8 cellular contexts compared by ENCODE assay signal in the genomic region with DNA sequence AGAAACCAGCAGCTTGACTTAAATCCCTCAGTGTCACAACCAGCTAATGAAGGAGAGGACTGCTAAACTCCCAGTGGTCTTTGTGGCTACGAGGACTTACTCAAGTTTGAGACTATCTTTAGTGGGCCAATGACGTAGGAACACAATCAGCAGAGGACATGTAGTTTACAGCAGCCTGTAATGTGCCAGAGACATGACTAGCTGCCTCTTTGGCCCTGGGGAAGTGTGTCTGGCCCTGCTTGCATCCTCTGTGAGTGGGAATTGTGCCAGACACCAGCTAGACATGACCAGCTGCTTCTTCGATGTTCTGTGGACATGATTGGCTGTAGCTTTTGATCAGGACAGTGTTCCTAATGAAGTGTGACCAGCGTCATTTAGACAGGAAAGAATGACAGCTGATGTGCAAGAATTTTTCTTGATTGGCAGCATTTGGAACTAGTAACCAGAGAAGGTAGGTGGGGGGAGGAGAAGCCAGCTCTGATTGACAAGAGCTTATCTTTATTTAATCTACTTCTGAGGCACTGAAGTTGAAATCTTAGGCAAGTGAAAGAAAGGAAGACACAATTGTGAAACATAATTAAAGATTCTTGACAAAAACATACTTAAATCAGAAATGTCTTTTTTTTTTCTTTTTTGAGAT.
A peak's percentile ranks its signal among the peaks of the same experiment; 100 is the strongest.
DNase-seq lines count a peak whose midpoint lies in the region; ATAC-seq, FAIRE-seq and TF ChIP-seq lines count a peak whose summit lies in the region.

No MANE protein-coding gene starts in this region.

- H4K20me1 ChIP-seq in GM12878 (ENCODE audit: control insufficient read depth, insufficient read depth), result peaks cover 3% of the 10 kb centered on the region; the same call in 1 of the 2 replicates

- no peaks in the 10 kb centered on the region; the same call in none of the 2 replicates for H3K79me2 ChIP-seq in GM12878 (ENCODE audit: control insufficient read depth, insufficient read depth, low read length)

- peak overlapping the region; percentile 88 for H3K4me2 ChIP-seq in GM12878 (ENCODE audit: control insufficient read depth, insufficient read depth)

- POLR2A ChIA-PET in GM12878 (lab: Charles Lee), result interaction anchor here (0.7 to 2.8 kb wide), 17 partner anchors 9 to 87 kb away, joined by 3 to 15 read pairs (median 4); no protein-coding TSS in a partner anchor

- RAD21 ChIA-PET in GM12878 (lab: Charles Lee; ENCODE audit: unreplicated experiment), result interaction anchor here (0.6 to 5.6 kb wide), 38 partner anchors 8 to 288 kb away, joined by 3 to 86 read pairs (median 6); no protein-coding TSS in a partner anchor

- no peaks in the 10 kb centered on the region for H3K27me3 ChIP-seq in GM12878 (replicated peaks in 1 of 2; ENCODE audit: control insufficient read depth in 2 of 2, insufficient read depth in 2 of 2, low read length in 1 of 2)

- WGBS in GM12878 (ENCODE audit: insufficient coverage, insufficient replicate concordance, low lambda C conversion rate, missing lambda C conversion rate), result 3% methylated on average over 4 of the region's 4 CpGs

- SMC1A ChIA-PET in GM12878 (lab: Charles Lee; ENCODE audit: uncharacterized antibody, unreplicated experiment), result interaction anchor here (0.7 to 4.9 kb wide), 46 partner anchors 9 to 958 kb away, joined by 3 to 103 read pairs (median 8); no protein-coding TSS in a partner anchor

- FAIRE-seq in GM19239 (lab: Jason Lieb, UNC) (peak; percentile 11), GM12878 (lab: Jason Lieb, UNC) (peak; percentile 90)

- peak overlapping the region; percentile 9; the same call in 1 of the 2 replicates for H2AFZ ChIP-seq in GM12878 (ENCODE audit: control insufficient read depth, low read depth, low read length)

- peaks cover 32% of the 10 kb centered on the region for H3K4me1 ChIP-seq in GM12878 (ENCODE audit: control insufficient read depth, insufficient read depth, low read length)

- H3K9me3 ChIP-seq in GM12878 (replicated peaks; ENCODE audit: control insufficient read depth, insufficient read depth, low read length), result no peaks in the 10 kb centered on the region

- intact Hi-C loops in GM12878 (cut with micrococcal nuclease; ENCODE audit: unreplicated experiment), result loop anchor here (1.0 to 10.0 kb wide), 8 partner anchors 23 to 335 kb away; no protein-coding TSS in a partner anchor

- TF ChIP-seq EP300 in GM12878 (IDR thresholded peaks at IDR 0.05; ENCODE audit: borderline replicate concordance in 1 of 2, control insufficient read depth in 1 of 2, low read depth in 2 of 2, low read length in 2 of 2), result peak; percentile 62 to 67; a peak in 2 of 4 replicates

- BruUV-seq in GM12878 (replicated peaks; lab: Mats Ljungman, UMichigan), result no TSS peak

- H3K27ac ChIP-seq in GM12878 (ENCODE audit: control insufficient read depth, insufficient read depth), result peak overlapping the region; percentile 29

- CTCF ChIA-PET in GM12878 (lab: Yijun Ruan, JAX), result interaction anchor here (0.6 to 3.1 kb wide), 19 partner anchors 8 to 136 kb away, joined by 3 to 15 read pairs (median 4); no protein-coding TSS in a partner anchor

- ATAC-seq in HG03280 (IDR thresholded peaks at IDR 0.05; ENCODE audit: unreplicated experiment) (peak; percentile 35), GM12878 (peak; percentile 82)

- TF ChIP-seq POLR2A in GM12878 (IDR thresholded peaks at IDR 0.05; ENCODE audit: low read depth, low read length), result peak; percentile 48; the same call in 1 of the 2 replicates

- H3K36me3 ChIP-seq in GM12878 (ENCODE audit: control insufficient read depth in 2 of 2, insufficient read depth in 2 of 2, low read length in 1 of 2), result no peaks in the 10 kb centered on the region

- DNase-seq in Ammon's horn (ENCODE audit: low spot score), result peak; percentile 70
- DNase-seq in GM19239 (ENCODE audit: insufficient read length, low spot score), result no peak
- DNase-seq in GM12878 (ENCODE audit: low read depth, low spot score), result peak; percentile 81
- DNase-seq in nucleus accumbens (lab: John Stamatoyannopoulos, UW), result peak in 32 of 56 donors; percentile 1 to 51 (median 15)
- no peak for DNase-seq in dermis blood vessel endothelial cell
- DNase-seq in HUDEP-2 (lab: John Stamatoyannopoulos, UW; ENCODE audit: unreplicated experiment in 76 of 76), result no peak
- no peak for DNase-seq in stimulated activated naive CD4-positive, alpha-beta T cell (lab: John Stamatoyannopoulos, UW)

- in situ Hi-C loops in GM12878 (cut with MboI), result no loop called here

- no peak overlapping the region for H3K4me3 ChIP-seq in GM12878

- 0 out of 2 replicates have a peak, but pooled peaks have one; percentile 9 for TF ChIP-seq RAD21 in GM12878 (IDR thresholded peaks at IDR 0.05; ENCODE audit: insufficient read depth, low read depth, low read length)

- TF ChIP-seq CTCF in GM12878 (IDR thresholded peaks at IDR 0.05 in 2 of 3, conservative IDR thresholded peaks at IDR 0.05 in 1 of 3; ENCODE audit: control insufficient read depth in 2 of 3, extremely low read depth in 1 of 3, insufficient read depth in 1 of 3, low read depth in 3 of 3, low read length in 3 of 3), result no peak

- H3K9ac ChIP-seq in GM12878 (ENCODE audit: control insufficient read depth, insufficient read depth, low read length), result no peak overlapping the region; the same call in 1 of the 2 replicates

TF ChIP-seq in GM12878, 131 proteins besides CTCF, POLR2A, EP300 and RAD21 (continues in another document):
- TF ChIP-seq ETV6 (conservative IDR thresholded peaks at IDR 0.05 in 1 of 2, IDR thresholded peaks at IDR 0.05 in 1 of 2; ENCODE audit: borderline replicate concordance in 1 of 2, low read depth in 1 of 2) (0 out of 4 replicates have a peak, but pooled peaks of 1 of the 2 experiments have one; percentile 30), MEF2B (IDR thresholded peaks at IDR 0.05; ENCODE audit: partially characterized antibody, poor library complexity, severe bottlenecking) (no peak), HCFC1 (IDR thresholded peaks at IDR 0.05; ENCODE audit: low read length) (no peak), CREM (IDR thresholded peaks at IDR 0.05; ENCODE audit: low read depth) (peak; percentile 86), SMAD1 (IDR thresholded peaks at IDR 0.05; ENCODE audit: low read depth, partially characterized antibody) (peak; percentile 31), NRF1 (conservative IDR thresholded peaks at IDR 0.05; ENCODE audit: low read depth, low read length) (no peak), ZBTB33 (IDR thresholded peaks at IDR 0.05) (no peak), SRF (IDR thresholded peaks at IDR 0.05; ENCODE audit: low read depth in 2 of 2, low read length in 2 of 2) (0 out of 4 replicates have a peak, but pooled peaks of 1 of the 2 experiments have one; percentile 57), TCF12 (IDR thresholded peaks at IDR 0.05; ENCODE audit: low read depth, low read length) (no peak), IKZF2 (IDR thresholded peaks at IDR 0.05) (peak; percentile 50 to 78; a peak in 3 of 4 replicates), ZNF622 (IDR thresholded peaks at IDR 0.05) (no peak), BACH1 (IDR thresholded peaks at IDR 0.05; ENCODE audit: borderline replicate concordance) (no peak), BRCA1 (IDR thresholded peaks at IDR 0.05; ENCODE audit: low read depth, low read length) (no peak), ZNF687 (IDR thresholded peaks at IDR 0.05) (0 out of 2 replicates have a peak, but pooled peaks have one; percentile 22), GATAD2B (conservative IDR thresholded peaks at IDR 0.05; ENCODE audit: low read depth) (peak; percentile 24; the same call in 1 of the 2 replicates)

Comparison
In these comparisons a context has a peak if more than half of its experiments do, and no peak if none do; other contexts are left out.
1. DNase-seq: peak in Ammon's horn (single experiment), GM12878 (single experiment) and nucleus accumbens (32 of 56); none in GM19239 (single experiment), dermis blood vessel endothelial cell (single experiment), HUDEP-2 (0 of 76) and stimulated activated naive CD4-positive, alpha-beta T cell (0 of 6).